ENCODE assay signal across 18 cellular contexts in the genomic region with DNA sequence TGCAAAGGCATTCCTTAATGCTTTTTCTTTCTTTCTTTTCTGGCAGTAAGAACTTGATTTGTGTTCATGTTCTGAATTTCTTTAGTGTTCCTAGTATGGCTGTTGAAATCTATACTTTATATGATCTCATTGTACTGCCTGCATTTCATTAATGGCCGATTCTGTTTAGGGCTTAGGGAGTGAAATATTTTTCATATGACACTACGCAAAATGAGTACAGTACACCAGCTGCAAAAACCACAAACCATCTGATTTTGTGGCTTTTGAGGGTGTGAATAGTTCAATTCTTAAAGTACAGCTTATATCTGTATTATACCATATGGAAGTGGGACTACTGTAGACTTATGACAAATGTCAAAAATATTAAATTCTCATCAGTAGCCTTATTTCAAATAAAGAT.
A peak's percentile ranks its signal among the peaks of the same experiment; 100 is the strongest.
DNase-seq lines count a peak whose midpoint lies in the region; ATAC-seq, FAIRE-seq and TF ChIP-seq lines count a peak whose summit lies in the region.
"Had no signal": no experiment of that assay in that cellular context is flagged by ENCODE, and none has a peak within 500 bp of the region (broad histone marks: within the 10 kb centered on the region; RNA-seq: fewer than 3 reads in every experiment).

No MANE protein-coding gene starts in this region.

- peak; percentile 98 for ATAC-seq in foreskin keratinocyte
- no peak for ATAC-seq in stimulated activated naive CD8-positive, alpha-beta T cell treated with anti-CD3 and anti-CD28 coated beads, Interleukin-15, Interleukin-2, amounts not matched to agents 100 U/mL and 50 U/mL, for 24 hours
- ATAC-seq: CD8-positive, alpha-beta T cell; SK-N-SH treated with all-trans-retinoic acid at 6 μM for 48 hours had no signal

- TF ChIP-seq CTCF in MM.1S (IDR thresholded peaks at IDR 0.05; ENCODE audit: low read length) (no peak), astrocyte (IDR thresholded peaks at IDR 0.05; ENCODE audit: insufficient read depth, low read depth, low read length) (no peak), foreskin keratinocyte (conservative IDR thresholded peaks at IDR 0.05) (no peak)

- H3K9me3 Mint-ChIP-seq in astrocyte (ENCODE audit: unreplicated experiment), result no peaks in the 10 kb centered on the region
- H3K9me3 Mint-ChIP-seq: activated CD4-positive, alpha-beta T cell treated with anti-CD3 and anti-CD28 coated beads, Interleukin-2, amount 10 ng/mL, durations not matched to agents 7 days and 5 days; CD8-positive, alpha-beta T cell; nephron progenitor cell had no signal

- H3K4me2 ChIP-seq in MM.1S (ENCODE audit: low read depth, low read length) (peak overlapping the region; percentile 45), astrocyte (ENCODE audit: low read length) (no peak overlapping the region)

- H3K79me2 ChIP-seq in MM.1S (ENCODE audit: low read length), result no peaks in the 10 kb centered on the region
- no peaks in the 10 kb centered on the region for H3K79me2 ChIP-seq in astrocyte (ENCODE audit: insufficient read depth, low read length)

- peak overlapping the region; percentile 2 for H3K27ac Mint-ChIP-seq in astrocyte (ENCODE audit: unreplicated experiment)
- H3K27ac Mint-ChIP-seq: activated CD4-positive, alpha-beta T cell treated with anti-CD3 and anti-CD28 coated beads, Interleukin-2, amount 10 ng/mL, durations not matched to agents 7 days and 5 days; CD8-positive, alpha-beta T cell; nephron progenitor cell had no signal

- no peaks in the 10 kb centered on the region for H3K27me3 Mint-ChIP-seq in astrocyte (ENCODE audit: low read depth, unreplicated experiment)
- H3K27me3 Mint-ChIP-seq: activated CD4-positive, alpha-beta T cell treated with anti-CD3 and anti-CD28 coated beads, Interleukin-2, amount 10 ng/mL, durations not matched to agents 7 days and 5 days had no signal

- H3K36me3 ChIP-seq in MM.1S (replicated peaks; ENCODE audit: insufficient read depth, low read length) (no peaks in the 10 kb centered on the region), astrocyte (ENCODE audit: insufficient read depth, low read length) (no peaks in the 10 kb centered on the region), MG63 (no peaks in the 10 kb centered on the region)
- H3K36me3 ChIP-seq: vagina had no signal

- H3K4me1 Mint-ChIP-seq in astrocyte (ENCODE audit: low read depth, unreplicated experiment), result peaks cover 4% of the 10 kb centered on the region
- H3K4me1 Mint-ChIP-seq: activated CD4-positive, alpha-beta T cell treated with anti-CD3 and anti-CD28 coated beads, Interleukin-2, amount 10 ng/mL, durations not matched to agents 7 days and 5 days; nephron progenitor cell had no signal

- no peaks in the 10 kb centered on the region; the same call in 1 of the 2 replicates for H3K9me2 ChIP-seq in MM.1S (replicated peaks; ENCODE audit: insufficient read depth, low read length)

- H3K9ac ChIP-seq in MM.1S (ENCODE audit: low read length) (no peak overlapping the region), astrocyte (ENCODE audit: low read length) (no peak overlapping the region)

- DNase-seq in AG08395 (ENCODE audit: low spot score) (peak; percentile 2), MM.1S (peak; percentile 76), astrocyte (ENCODE audit: low read depth) (peak; percentile 75), foreskin keratinocyte (peak; percentile 83 to 92), MG63 (no peak), C1 segment of cervical spinal cord (lab: John Stamatoyannopoulos, UW) (no peak), SKM-1 treated with dmso at 0.1 percent for 144 hours (lab: John Stamatoyannopoulos, UW; ENCODE audit: unreplicated experiment) (no peak)
- no peak for DNase-seq in stimulated activated naive CD8-positive, alpha-beta T cell treated with anti-CD3 and anti-CD28 coated beads, Interleukin-15, Interleukin-2, amounts not matched to agents 100 U/mL and 50 U/mL, for 24 hours
- DNase-seq: activated CD4-positive, alpha-beta T cell treated with anti-CD3 and anti-CD28 coated beads, Interleukin-2, amount 10 ng/mL, durations not matched to agents 7 days and 5 days; activated naive CD4-positive, alpha-beta T cell treated with anti-CD3 and anti-CD28 coated beads, Interleukin-2, amount 50 U/mL, for 16 hours; CD8-positive, alpha-beta T cell; central memory CD4-positive, alpha-beta T cell; effector memory CD4-positive, alpha-beta T cell; NCI-H1694; NCI-H446 treated with DMSO at 0.1 percent for 48 hours; nephron progenitor cell had no signal

- peak overlapping the region; percentile 19; the same call in 1 of the 2 replicates for H3K27ac ChIP-seq in MM.1S (ENCODE audit: low read length)
- no peak overlapping the region for H3K27ac ChIP-seq in astrocyte (ENCODE audit: low read depth, low read length)
- no peak overlapping the region for H3K27ac ChIP-seq in foreskin keratinocyte
- H3K27ac ChIP-seq: vagina had no signal

- H3K4me3 ChIP-seq in MM.1S (ENCODE audit: low read length), result no peak overlapping the region; the same call in 1 of the 2 replicates
- no peak overlapping the region for H3K4me3 ChIP-seq in astrocyte (ENCODE audit: insufficient read depth, low read depth, low read length)
- no peak overlapping the region for H3K4me3 ChIP-seq in MG63
- H3K4me3 ChIP-seq: vagina had no signal

- H3K36me3 Mint-ChIP-seq in astrocyte (ENCODE audit: low read depth, unreplicated experiment), result no peaks in the 10 kb centered on the region
- H3K36me3 Mint-ChIP-seq: CD8-positive, alpha-beta T cell had no signal

- H3K4me1 ChIP-seq in MM.1S (ENCODE audit: low read length), result peaks cover 23% of the 10 kb centered on the region
- H3K4me1 ChIP-seq in astrocyte (ENCODE audit: insufficient read depth, low read length), result no peaks in the 10 kb centered on the region
- peaks cover 6% of the 10 kb centered on the region for H3K4me1 ChIP-seq in foreskin keratinocyte
- H3K4me1 ChIP-seq: vagina had no signal

- H3F3A ChIP-seq in MM.1S (ENCODE audit: insufficient read depth, low read length), result peaks cover 4% of the 10 kb centered on the region; the same call in 1 of the 2 replicates

- 0 out of 2 replicates have a peak overlapping the region, but pooled peaks have one; percentile 6 for H2AFZ ChIP-seq in MM.1S (ENCODE audit: low read length)
- no peak overlapping the region for H2AFZ ChIP-seq in astrocyte (ENCODE audit: low read depth, low read length)

- H4K20me1 ChIP-seq in MM.1S (ENCODE audit: insufficient read depth, low read length) (no peaks in the 10 kb centered on the region), astrocyte (ENCODE audit: insufficient read depth, low read length) (no peaks in the 10 kb centered on the region)

- no peaks in the 10 kb centered on the region for H3K27me3 ChIP-seq in MM.1S (replicated peaks; ENCODE audit: insufficient read depth, low read length)
- no peaks in the 10 kb centered on the region for H3K27me3 ChIP-seq in astrocyte (ENCODE audit: insufficient read depth, low read length)
- no peaks in the 10 kb centered on the region for H3K27me3 ChIP-seq in foreskin keratinocyte
- no peaks in the 10 kb centered on the region for H3K27me3 ChIP-seq in MG63
- H3K27me3 ChIP-seq: vagina had no signal

- no peak for FAIRE-seq in astrocyte (lab: Jason Lieb, UNC)

- H3K9me3 ChIP-seq in MM.1S (replicated peaks; ENCODE audit: insufficient read depth, low read length), result no peaks in the 10 kb centered on the region
- H3K9me3 ChIP-seq in astrocyte (ENCODE audit: insufficient read depth, low read depth, low read length), result no peaks in the 10 kb centered on the region
- H3K9me3 ChIP-seq in MG63, result no peaks in the 10 kb centered on the region
- H3K9me3 ChIP-seq: vagina had no signal

- no peak overlapping the region for H3K4me3 Mint-ChIP-seq in astrocyte (ENCODE audit: unreplicated experiment)
- H3K4me3 Mint-ChIP-seq: activated CD4-positive, alpha-beta T cell treated with anti-CD3 and anti-CD28 coated beads, Interleukin-2, amount 10 ng/mL, durations not matched to agents 7 days and 5 days; CD8-positive, alpha-beta T cell; nephron progenitor cell had no signal

Comparison
In these comparisons a context has a peak if more than half of its experiments do, and no peak if none do; other contexts are left out.
1. DNase-seq: peak in AG08395 (single experiment), MM.1S (single experiment), astrocyte (single experiment) and foreskin keratinocyte (2 of 2); none in MG63 (single experiment), C1 segment of cervical spinal cord (0 of 14), SKM-1 treated with dmso at 0.1 percent for 144 hours (single experiment) and stimulated activated naive CD8-positive, alpha-beta T cell treated with anti-CD3 and anti-CD28 coated beads, Interleukin-15, Interleukin-2, amounts not matched to agents 100 U/mL and 50 U/mL, for 24 hours (single experiment).